13 cellular contexts compared by ENCODE assay signal in genomic region chr4:84938316-84938715, GRCh38. TPM values are rescaled to one million over a fixed set of nuclear protein-coding genes. Genes with fewer than 3 reads are reported as not detected.
DNase-seq lines count a peak whose midpoint lies in the region; FAIRE-seq and TF ChIP-seq lines count a peak whose summit lies in the region.
"Had no signal": no experiment of that assay in that cellular context is flagged by ENCODE, and none has a peak within 500 bp of the region (broad histone marks: within the 10 kb centered on the region; RNA-seq: fewer than 3 reads in every experiment).

No MANE protein-coding gene starts in this region.

- H3K9ac ChIP-seq in kidney (ENCODE audit: low read length in 2 of 2): no peak overlapping the region

- peak; percentile 37 for FAIRE-seq in endometrium (lab: Jason Lieb, UNC)
- peak; percentile 87 for FAIRE-seq in kidney (lab: Jason Lieb, UNC)
- FAIRE-seq in urothelium cell line (lab: Jason Lieb, UNC): no peak

- intact Hi-C loops in kidney (cut with DNase I) (no loop called here), posterior vena cava (cut with DNase I) (no loop called here)

- DNase-seq in NCI-H226 (peak; percentile 48), kidney (no peak), urothelium cell line (ENCODE audit: low spot score) (peak; percentile 43), posterior vena cava (ENCODE audit: low spot score) (no peak), MV-4-11 (lab: John Stamatoyannopoulos, UW) (no peak), NCI-H187 treated with DMSO at 0.1 percent for 48 hours (lab: John Stamatoyannopoulos, UW) (no peak)
- no peak for DNase-seq in activated CD4-positive, alpha-beta T cell treated with anti-CD3 and anti-CD28 coated beads, Interleukin-2, amount 50 U/mL, for 48 hours
- DNase-seq: activated naive CD4-positive, alpha-beta T cell treated with anti-CD3 and anti-CD28 coated beads, Interleukin-2, amount 50 U/mL, for 16 hours; GF-D8; NCI-H2029; Peyer's patch had no signal

- H3K9me3 ChIP-seq in kidney (ENCODE audit: control insufficient read depth in 1 of 2, low read length in 2 of 2): peaks cover 0 to 2% of the 10 kb centered on the region in 2 donors

- H3K4me3 ChIP-seq in kidney (ENCODE audit: low read length in 2 of 2): no peak overlapping the region
- H3K4me3 ChIP-seq: Peyer's patch had no signal

- H3K27ac ChIP-seq in kidney (ENCODE audit: low read depth in 2 of 2, low read length in 2 of 2): no peak overlapping the region
- H3K27ac ChIP-seq: HL-60, Peyer's patch had no signal

- H3K36me3 ChIP-seq in kidney (ENCODE audit: control insufficient read depth in 1 of 2, insufficient read depth in 2 of 2, low read length in 2 of 2): no peaks in the 10 kb centered on the region
- H3K36me3 ChIP-seq: Peyer's patch had no signal

- peaks cover 4 to 21% of the 10 kb centered on the region in 2 donors for H3K4me1 ChIP-seq in kidney (ENCODE audit: control insufficient read depth in 1 of 2, insufficient read depth in 1 of 2, low read depth in 1 of 2, low read length in 2 of 2)
- H3K4me1 ChIP-seq: Peyer's patch had no signal

- no peak for TF ChIP-seq CTCF in kidney (IDR thresholded peaks at IDR 0.05; ENCODE audit: borderline replicate concordance, extremely low read depth, insufficient read depth)

RNA-seq across cellular contexts. Expression of gene WDFY3, which starts 28.2 kb away (rescaled TPM):
- total RNA-seq in kidney (151 TPM), posterior vena cava (100 to 1,000 TPM in 1 of 2 donors, 10 to 100 TPM in 1; 77.2 to 105 TPM)
- 9.4 TPM for polyA plus RNA-seq in kidney (ENCODE audit: insufficient read depth, low read depth, low replicate concordance)

Comparison
In these comparisons a context has a peak if more than half of its experiments do, and no peak if none do; other contexts are left out.
1. DNase-seq: peak in NCI-H226 (single experiment) and urothelium cell line (single experiment); none in kidney (single experiment), activated CD4-positive, alpha-beta T cell treated with anti-CD3 and anti-CD28 coated beads, Interleukin-2, amount 50 U/mL, for 48 hours (0 of 2), posterior vena cava (single experiment), MV-4-11 (single experiment) and NCI-H187 treated with DMSO at 0.1 percent for 48 hours (single experiment).